13 cellular contexts compared by ENCODE assay signal in genomic region chr22:31259798-31260473, GRCh38.
"Had no signal": no experiment of that assay in that cellular context is flagged by ENCODE, and none has a peak within 500 bp of the region (broad histone marks: within the 10 kb centered on the region; RNA-seq: fewer than 3 reads in every experiment).

No MANE protein-coding gene starts in this region.

- H3K4me3 Mint-ChIP-seq: activated naive CD4-positive, alpha-beta T cell treated with anti-CD3 and anti-CD28 coated beads, Interleukin-2, amount 10 ng/mL, durations not matched to agents 7 days and 5 days; T-helper 2 cell treated with Interferon-gamma antibody and Interleukin-4, amounts not matched to agents 5 μg/mL and 100 μg/mL, for 36 hours had no signal

- H3K9me3 ChIP-seq: ascending aorta, gastroesophageal sphincter, stomach, testis had no signal

- H3K27me3 Mint-ChIP-seq: activated naive CD4-positive, alpha-beta T cell treated with anti-CD3 and anti-CD28 coated beads, Interleukin-2, amount 10 ng/mL, durations not matched to agents 7 days and 5 days; naive B cell had no signal

- H3K4me1 Mint-ChIP-seq: activated naive CD4-positive, alpha-beta T cell treated with anti-CD3 and anti-CD28 coated beads, Interleukin-2, amount 10 ng/mL, durations not matched to agents 7 days and 5 days had no signal

- H2AFZ ChIP-seq: parathyroid adenoma had no signal

- H3K9me3 Mint-ChIP-seq: activated naive CD4-positive, alpha-beta T cell treated with anti-CD3 and anti-CD28 coated beads, Interleukin-2, amount 10 ng/mL, durations not matched to agents 7 days and 5 days; activated T-helper 2 cell treated with anti-CD3 and anti-CD28 coated beads, Interferon-gamma antibody, Interleukin-2, Interleukin-4, amounts not matched to agents 10 μg/mL and 5 μg/mL and 100 μg/mL, durations not matched to agents 14 hours and 24 hours and 36 hours; naive B cell; T-helper 2 cell treated with Interferon-gamma antibody and Interleukin-4, amounts not matched to agents 5 μg/mL and 100 μg/mL, for 36 hours had no signal

- H3K9ac ChIP-seq: parathyroid adenoma had no signal

- H3K4me1 ChIP-seq: ascending aorta, gastroesophageal sphincter, testis had no signal

- ATAC-seq: activated CD4-positive, CD25-positive, alpha-beta regulatory T cell treated with anti-CD3 and anti-CD28 coated beads, Interleukin-2, amount 50 U/mL, for 24 hours; gastroesophageal sphincter had no signal

- H3K27me3 ChIP-seq: ascending aorta, gastroesophageal sphincter, stomach, testis had no signal

- H3K4me3 ChIP-seq: ascending aorta, gastroesophageal sphincter, stomach, testis had no signal

- H3K27ac ChIP-seq: ascending aorta, gastroesophageal sphincter, parathyroid adenoma, stomach, testis had no signal

- H3K27ac Mint-ChIP-seq: activated naive CD4-positive, alpha-beta T cell treated with anti-CD3 and anti-CD28 coated beads, Interleukin-2, amount 10 ng/mL, durations not matched to agents 7 days and 5 days; activated T-helper 2 cell treated with anti-CD3 and anti-CD28 coated beads, Interferon-gamma antibody, Interleukin-2, Interleukin-4, amounts not matched to agents 10 μg/mL and 5 μg/mL and 100 μg/mL, durations not matched to agents 14 hours and 24 hours and 36 hours; T-helper 2 cell treated with Interferon-gamma antibody and Interleukin-4, amounts not matched to agents 5 μg/mL and 100 μg/mL, for 36 hours had no signal

- DNase-seq: activated CD4-positive, alpha-beta T cell treated with anti-CD3 and anti-CD28 coated beads, Interleukin-2, amount 50 U/mL, for 1 hour; activated CD8-positive, alpha-beta memory T cell treated with anti-CD3 and anti-CD28 coated beads for 24 hours; activated naive CD4-positive, alpha-beta T cell treated with anti-CD3 and anti-CD28 coated beads, Interleukin-2, amount 10 ng/mL, durations not matched to agents 7 days and 5 days; naive B cell; stimulated activated CD4-positive, alpha-beta T cell treated with anti-CD3 and anti-CD28 coated beads, Interleukin-1b, Interleukin-23, amount 100 ng/mL, for 48 hours; stomach; testis had no signal
